ENCODE assay signal across 26 cellular contexts in the genomic region with DNA sequence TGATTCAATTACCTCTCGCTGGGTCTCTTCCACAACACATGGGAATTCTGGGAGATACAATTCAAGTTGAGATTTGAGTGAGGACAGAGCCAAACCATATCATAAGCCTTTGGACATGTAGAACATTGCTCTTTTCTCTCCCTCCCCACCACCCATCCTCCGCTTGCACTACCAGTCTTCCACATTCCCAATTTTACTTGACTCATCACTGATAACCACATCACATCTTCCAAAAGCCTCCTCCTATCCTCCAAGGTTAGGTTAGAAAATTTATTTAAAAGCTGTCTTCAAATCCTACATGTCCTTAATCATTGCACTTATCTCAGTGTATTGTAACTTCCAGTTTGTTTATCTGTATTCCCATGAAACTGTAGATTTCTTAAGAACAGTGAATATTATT. TPM values are rescaled to one million over a fixed set of nuclear protein-coding genes. Genes with fewer than 3 reads are reported as not detected.
DNase-seq lines count a peak whose midpoint lies in the region; ATAC-seq, FAIRE-seq and TF ChIP-seq lines count a peak whose summit lies in the region.
"Had no signal": no experiment of that assay in that cellular context is flagged by ENCODE, and none has a peak within 500 bp of the region (broad histone marks: within the 10 kb centered on the region; RNA-seq: fewer than 3 reads in every experiment).

No MANE protein-coding gene starts in this region.

- H3K4me3 ChIP-seq in A549 (no peak overlapping the region), HCT116 (replicated peaks in 1 of 2; ENCODE audit: low read depth in 1 of 2, low read length in 2 of 2) (peak overlapping the region in 1 of 2 experiments; percentile 3; a peak in 1 of 4 replicates)
- H3K4me3 ChIP-seq: BLaER1 treated with 17β-estradiol and CSF1 and Interleukin-3, amounts not matched to agents 10 nM and 100 nM; neural progenitor cell; prostate gland; sigmoid colon; SK-N-MC had no signal

- CTCF ChIA-PET in A549 (lab: Yijun Ruan, JAX) (no interaction called here), HCT116 (lab: Charles Lee) (no interaction called here)

- H3K9me3 ChIP-seq in A549 (peaks cover 13% of the 10 kb centered on the region; the same call in 2 of the 3 replicates), HCT116 (ENCODE audit: control insufficient read depth in 1 of 2, insufficient read depth in 1 of 2, low read depth in 1 of 2, low read length in 2 of 2) (no peaks in the 10 kb centered on the region; a peak in 1 of 4 replicates)
- H3K9me3 ChIP-seq: prostate gland, sigmoid colon had no signal

- peak overlapping the region; percentile 63 for H3K4me2 ChIP-seq in A549
- peak overlapping the region; percentile 68 for H3K4me2 ChIP-seq in HCT116 (ENCODE audit: low read length)
- H3K4me2 ChIP-seq: BLaER1 treated with 17β-estradiol and CSF1 and Interleukin-3, amounts not matched to agents 10 nM and 100 nM; neural progenitor cell had no signal

- peaks cover 89% of the 10 kb centered on the region for H3K4me1 ChIP-seq in A549
- H3K4me1 ChIP-seq in HCT116 (ENCODE audit: control insufficient read depth in 1 of 2, insufficient read depth in 2 of 2, low read length in 2 of 2): peaks cover 50 to 97% of the 10 kb centered on the region in 2 experiments
- H3K4me1 ChIP-seq: neural progenitor cell, prostate gland had no signal

- POLR2A ChIA-PET in A549 (lab: Yijun Ruan, JAX): interaction anchor here (0.8 to 1.0 kb wide), 2 partner anchors 33 to 87 kb away, joined by 3 read pairs; no protein-coding TSS in a partner anchor
- POLR2A ChIA-PET in HCT116 (lab: Charles Lee): no interaction called here

- TF ChIP-seq POLR2A in A549 (IDR thresholded peaks at IDR 0.05; ENCODE audit: low read length) (no peak), HCT116 (IDR thresholded peaks at IDR 0.05; ENCODE audit: borderline replicate concordance, extremely low read depth, insufficient read depth, insufficient read length) (no peak), GM12891 (IDR thresholded peaks at IDR 0.05; ENCODE audit: low read depth, low read length) (no peak)

- H3K79me2 ChIP-seq in HCT116 (ENCODE audit: insufficient read depth, low read length): no peaks in the 10 kb centered on the region

- TF ChIP-seq EP300 in A549 (IDR thresholded peaks at IDR 0.05): no peak

- intact Hi-C loops in HCT116 (cut with micrococcal nuclease): no loop called here

- H2AFZ ChIP-seq in HCT116 (ENCODE audit: low read depth, low read length, poor library complexity, severe bottlenecking): peak overlapping the region; percentile 12
- H2AFZ ChIP-seq: neural progenitor cell had no signal

- no peaks in the 10 kb centered on the region for H3K36me3 ChIP-seq in HCT116 (ENCODE audit: control insufficient read depth in 1 of 2, insufficient read depth in 2 of 2, low read length in 2 of 2)
- H3K36me3 ChIP-seq: neural progenitor cell, prostate gland, sigmoid colon had no signal

- RAD21 ChIA-PET in HCT116 (lab: Charles Lee; ENCODE audit: low non-redundant PET in 1 of 2, low total read pairs in 2 of 2, uncharacterized antibody in 2 of 2, unreplicated experiment in 2 of 2): no interaction called here

- FAIRE-seq in A549 (lab: Jason Lieb, UNC) (no peak), GM12891 (lab: Jason Lieb, UNC) (no peak)
- FAIRE-seq: endometrium, urothelium cell line had no signal

- H3K27me3 ChIP-seq in HCT116 (ENCODE audit: insufficient read depth, low read length): no peaks in the 10 kb centered on the region
- H3K27me3 ChIP-seq: BLaER1 treated with 17β-estradiol and CSF1 and Interleukin-3, amounts not matched to agents 10 nM and 100 nM; neural progenitor cell; sigmoid colon had no signal

- H3K27ac ChIP-seq in A549: peak overlapping the region; percentile 82 to 84
- H3K27ac ChIP-seq in HCT116 (ENCODE audit: low read depth, low read length): peak overlapping the region; percentile 76
- H3K27ac ChIP-seq: BLaER1 treated with 17β-estradiol and CSF1 and Interleukin-3, amounts not matched to agents 10 nM and 100 nM; neural progenitor cell; prostate gland; RWPE1; sigmoid colon; SK-N-MC had no signal

- no peaks in the 10 kb centered on the region for H4K20me1 ChIP-seq in HCT116 (ENCODE audit: insufficient read depth)
- H4K20me1 ChIP-seq: BLaER1 treated with 17β-estradiol and CSF1 and Interleukin-3, amounts not matched to agents 10 nM and 100 nM had no signal

- H3K9ac ChIP-seq in HCT116 (ENCODE audit: low read length): peak overlapping the region; percentile 53
- H3K9ac ChIP-seq: BLaER1 treated with 17β-estradiol and CSF1 and Interleukin-3, amounts not matched to agents 10 nM and 100 nM; neural progenitor cell had no signal

- TF ChIP-seq RAD21 in A549 (conservative IDR thresholded peaks at IDR 0.05 in 1 of 2, IDR thresholded peaks at IDR 0.05 in 1 of 2) (no peak), HCT116 (IDR thresholded peaks at IDR 0.05; ENCODE audit: low read depth) (no peak)

- ATAC-seq in A549: no peak
- ATAC-seq in HCT116: no peak
- peak; percentile 71 for ATAC-seq in omental fat pad (ENCODE audit: low FRiP score)

- TF ChIP-seq CTCF in A549 (IDR thresholded peaks at IDR 0.05) (no peak), HCT116 (IDR thresholded peaks at IDR 0.05 in 2 of 3, conservative IDR thresholded peaks at IDR 0.05 in 1 of 3; ENCODE audit: borderline replicate concordance in 1 of 3, insufficient read depth in 1 of 3, low read depth in 2 of 3, low read length in 2 of 3) (no peak), omental fat pad (IDR thresholded peaks at IDR 0.05) (no peak)

- BruUV-seq in HCT116 (replicated peaks; lab: Mats Ljungman, UMichigan): no TSS peak

- 75% methylated on average over 2 of the region's 2 CpGs for WGBS in A549 (ENCODE audit: missing lambda C conversion rate)

- DNase-seq in A549 (ENCODE audit: low read depth in 1 of 2, low spot score in 1 of 2) (no peak), HCT116 (ENCODE audit: low read depth, low spot score) (no peak), amniotic epithelial cell (ENCODE audit: low read depth) (peak; percentile 89), omental fat pad (ENCODE audit: low spot score) (no peak), GM12891 (ENCODE audit: insufficient read length, low spot score) (no peak), NCI-H2081 treated with DMSO at 0.1 percent for 48 hours (lab: John Stamatoyannopoulos, UW) (no peak), NCI-H2227 treated with DMSO at 0.1 percent for 48 hours (lab: John Stamatoyannopoulos, UW) (no peak)
- DNase-seq: activated CD4-positive, alpha-beta T cell treated with anti-CD3 and anti-CD28 coated beads, Interleukin-2, amount 50 U/mL, for 1 hour; activated effector memory CD4-positive, alpha-beta T cell treated with Interleukin-2 at 50 U/mL for 16 hours; amniotic stem cell; EL; NCI-H1105; NCI-H1930; NCI-H345; NCI-H748 treated with DMSO at 0.1 percent for 48 hours; sigmoid colon had no signal

- H3K9me2 ChIP-seq in HCT116 (ENCODE audit: insufficient read depth): no peaks in the 10 kb centered on the region

TF ChIP-seq in A549, 52 proteins besides CTCF, POLR2A, EP300 and RAD21 (continues in another document):
- TF ChIP-seq MAZ (IDR thresholded peaks at IDR 0.05; ENCODE audit: borderline replicate concordance, low read depth, low read length) (no peak), HDAC2 (IDR thresholded peaks at IDR 0.05) (no peak)

TF ChIP-seq in HCT116, 20 proteins besides CTCF, POLR2A, EP300 and RAD21 (continues in another document):
- TF ChIP-seq SIN3A (IDR thresholded peaks at IDR 0.05; ENCODE audit: low read depth) (no peak), ZFX (IDR thresholded peaks at IDR 0.05) (no peak), YY1 (IDR thresholded peaks at IDR 0.05; ENCODE audit: extremely low read depth, insufficient replicate concordance, low read depth, low read length) (no peak), EGR1 (IDR thresholded peaks at IDR 0.05; ENCODE audit: low read depth) (no peak), ZNF274 (IDR thresholded peaks at IDR 0.05; ENCODE audit: low read depth, low read length) (no peak), TCF7L2 (IDR thresholded peaks at IDR 0.05; ENCODE audit: borderline replicate concordance, extremely low read depth, insufficient read depth, insufficient read length) (no peak), JUND (IDR thresholded peaks at IDR 0.05) (no peak), CEBPB (IDR thresholded peaks at IDR 0.05; ENCODE audit: low read depth) (no peak)

TF ChIP-seq in GM12891, 5 proteins besides CTCF, POLR2A, EP300 and RAD21:
- no peak for TF ChIP-seq POU2F2 (IDR thresholded peaks at IDR 0.05; ENCODE audit: low read depth, low read length)
- TF ChIP-seq SPI1 (IDR thresholded peaks at IDR 0.05; ENCODE audit: low read depth, low read length): no peak
- no peak for TF ChIP-seq POLR2AphosphoS5 (IDR thresholded peaks at IDR 0.05; ENCODE audit: low read depth, low read length)
- no peak for TF ChIP-seq PAX5 (IDR thresholded peaks at IDR 0.05; ENCODE audit: insufficient read depth, low read length, severe bottlenecking)
- no peak for TF ChIP-seq TAF1 (IDR thresholded peaks at IDR 0.05; ENCODE audit: low read depth, low read length)

RNA-seq across cellular contexts. Expression of a gene that starts 10.4 kb away (rescaled TPM):
- 0.48 and 0.63 TPM in 2 replicates for polyA plus RNA-seq in A549 (2011; rRNA removed)
- polyA plus RNA-seq in A549 (2012; cell fraction: cytosol; rRNA removed): 0.20 and 0.23 TPM in 2 replicates
- polyA plus RNA-seq in A549 (2012; cell fraction: nucleus; rRNA removed): 0.17 and 0.31 TPM in 2 replicates
- 1.1 to 1.9 TPM (median 1.8 TPM) in 3 replicates for polyA plus RNA-seq in A549 (2017; fragmentation: RNase III; extraction: RNeasy Plus Mini Kit Qiagen cat#74134 plus additional on column Dnase treatment)
- polyA minus RNA-seq in A549 (2011; rRNA and poly(A)+ RNA removed): 0.25 and 0.29 TPM in 2 replicates
- 16.1 TPM for total RNA-seq in HCT116 (2021; ENCODE audit: unreplicated experiment)
- polyA plus RNA-seq in HCT116 (2012): 3.9 and 5.6 TPM in 2 replicates
- under 1 TPM in 1 of 4 donors, not detected in 3; 0.56 TPM for total RNA-seq in omental fat pad
- polyA plus RNA-seq in GM12891 (2012; ENCODE audit: low read depth, missing spikeins): 0.77 TPM
- total RNA-seq: cardiac septum, sigmoid colon, subcutaneous adipose tissue had no signal

RNA-seq across cellular contexts. Expression of a gene that starts 42.7 kb away (rescaled TPM):
- polyA plus RNA-seq in A549 (2011; rRNA removed): not detected in 2 replicates
- polyA plus RNA-seq in A549 (2012; cell fraction: cytosol; rRNA removed): 0.01 TPM in 1 of 2 replicates, not detected in the other
- not detected in 2 replicates for polyA plus RNA-seq in A549 (2012; cell fraction: nucleus; rRNA removed)
- polyA plus RNA-seq in A549 (2017; fragmentation: RNase III; extraction: RNeasy Plus Mini Kit Qiagen cat#74134 plus additional on column Dnase treatment): 0.03 TPM in 1 of 3 replicates, not detected in the others
- polyA minus RNA-seq in A549 (2011; rRNA and poly(A)+ RNA removed): not detected in 2 replicates
- total RNA-seq in HCT116 (2021; ENCODE audit: unreplicated experiment): 0.42 TPM
- 0.16 and 0.35 TPM in 2 replicates for polyA plus RNA-seq in HCT116 (2012)
- 1 to 10 TPM; 3.8 to 5.0 (median 4.2) TPM for total RNA-seq in omental fat pad
- 0.13 TPM for polyA plus RNA-seq in GM12891 (2012; ENCODE audit: low read depth, missing spikeins)
- total RNA-seq: glomerular endothelial cell had no signal

Comparison
In these comparisons a context has a peak if more than half of its experiments do, and no peak if none do; other contexts are left out.
1. RNA of a gene that starts 10.4 kb away (total RNA-seq): 16.1 TPM in HCT116 (single experiment); 0.56 TPM in omental fat pad; every median in the first group is over 10 times any median in the second.